In the genomic region with DNA sequence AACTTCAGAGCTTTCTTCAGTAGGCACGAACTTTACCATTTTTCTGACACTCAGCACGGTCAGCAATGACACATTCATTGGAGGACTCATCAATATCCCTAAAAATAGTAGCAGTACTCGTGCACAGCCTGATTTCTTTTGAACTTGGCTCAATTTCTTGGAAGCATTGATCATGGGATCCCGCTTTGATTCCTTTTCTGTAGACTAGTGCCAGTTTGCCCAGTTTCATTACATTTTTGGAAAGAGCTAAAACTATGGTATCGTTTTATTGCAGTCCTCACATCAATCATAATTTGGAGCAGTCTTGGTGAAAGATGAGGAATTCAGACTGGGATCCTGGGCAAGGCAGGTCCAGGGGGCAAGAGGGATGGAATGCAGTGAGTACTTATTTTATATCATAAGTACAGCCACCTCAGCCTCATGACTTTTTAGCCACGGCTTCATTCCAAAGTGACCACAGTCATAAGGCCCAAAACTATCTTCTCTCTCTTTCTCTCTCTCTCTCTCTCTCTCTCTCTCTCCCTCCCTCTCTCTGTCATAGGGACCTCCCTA, we compare ENCODE assay signal across 11 cellular contexts.
DNase-seq lines count a peak whose midpoint lies in the region; ATAC-seq and TF ChIP-seq lines count a peak whose summit lies in the region.
"Had no signal": no experiment of that assay in that cellular context is flagged by ENCODE, and none has a peak within 500 bp of the region (broad histone marks: within the 10 kb centered on the region; RNA-seq: fewer than 3 reads in every experiment).

No MANE protein-coding gene starts in this region.

- no peak overlapping the region for H3K4me3 Mint-ChIP-seq in nephron progenitor cell
- H3K4me3 Mint-ChIP-seq in activated T-cell treated with anti-CD3 and anti-CD28 coated beads, Interleukin-2, amount 50 U/mL, for 4 hours = no peak overlapping the region

- peak; percentile 78 for DNase-seq in ELR (ENCODE audit: low read depth)
- DNase-seq in glomerular visceral epithelial cell (ENCODE audit: extremely low spot score) = peak; percentile 80
- DNase-seq in BE2C = no peak
- DNase-seq in nephron progenitor cell = no peak
- DNase-seq in activated T-cell treated with anti-CD3 and anti-CD28 coated beads, Interleukin-2, amount 50 U/mL, for 4 hours = no peak
- DNase-seq: activated CD4-positive, alpha-beta T cell treated with anti-CD3 and anti-CD28 coated beads, Interleukin-2, amount 50 U/mL, for 4 hours; DMS53; NCI-H2171 treated with DMSO at 0.1 percent for 48 hours had no signal

- H3K27ac Mint-ChIP-seq in nephron progenitor cell = no peak overlapping the region

- H3K4me1 Mint-ChIP-seq in nephron progenitor cell = peaks cover 45% of the 10 kb centered on the region
- H3K4me1 Mint-ChIP-seq in activated T-cell treated with anti-CD3 and anti-CD28 coated beads, Interleukin-2, amount 50 U/mL, for 4 hours (ENCODE audit: low read depth) = no peaks in the 10 kb centered on the region

- no peak overlapping the region for H3K9ac ChIP-seq in skeletal muscle tissue (ENCODE audit: low read depth in 1 of 3, low read length in 3 of 3)

- H3K36me3 Mint-ChIP-seq in nephron progenitor cell (ENCODE audit: low read depth) = peaks cover 73% of the 10 kb centered on the region
- peaks cover 37% of the 10 kb centered on the region for H3K36me3 Mint-ChIP-seq in activated T-cell treated with anti-CD3 and anti-CD28 coated beads, Interleukin-2, amount 50 U/mL, for 4 hours (ENCODE audit: insufficient read depth)

- ATAC-seq in SK-N-SH treated with all-trans-retinoic acid at 6 μM for 48 hours (peak; percentile 19), GM19455 (IDR thresholded peaks at IDR 0.05; ENCODE audit: unreplicated experiment) (no peak)
- no peak for ATAC-seq in activated T-cell treated with anti-CD3 and anti-CD28 coated beads, Interleukin-2, amount 50 U/mL, for 4 hours

- H3K27me3 Mint-ChIP-seq in nephron progenitor cell (ENCODE audit: low read depth, poor library complexity) = peaks cover 2% of the 10 kb centered on the region
- H3K27me3 Mint-ChIP-seq in activated T-cell treated with anti-CD3 and anti-CD28 coated beads, Interleukin-2, amount 50 U/mL, for 4 hours (ENCODE audit: low read depth) = no peaks in the 10 kb centered on the region

- H3K27ac ChIP-seq in skeletal muscle tissue (ENCODE audit: low read depth, low read length) = peak overlapping the region; percentile 66

- H3K4me1 ChIP-seq in skeletal muscle tissue (ENCODE audit: control insufficient read depth in 3 of 3, insufficient read depth in 3 of 3, low read length in 3 of 3) (peaks cover 6 to 15% (median 15%) of the 10 kb centered on the region in 3 donors), BE2C (peaks cover 7% of the 10 kb centered on the region; the same call in 1 of the 2 replicates)

- H3K9me3 ChIP-seq in skeletal muscle tissue (ENCODE audit: control insufficient read depth in 3 of 3, low read length in 3 of 3) = no peaks in the 10 kb centered on the region
- no peaks in the 10 kb centered on the region for H3K9me3 ChIP-seq in BE2C

- TF ChIP-seq CTCF in BE2C (IDR thresholded peaks at IDR 0.05; ENCODE audit: low read depth, low read length) (no peak), nephron progenitor cell (IDR thresholded peaks at IDR 0.05) (no peak)

- H3K4me3 ChIP-seq in skeletal muscle tissue (ENCODE audit: low read length in 3 of 3) (no peak overlapping the region), BE2C (ENCODE audit: low read depth, low read length) (no peak overlapping the region)

- H3K36me3 ChIP-seq in skeletal muscle tissue (ENCODE audit: control insufficient read depth in 3 of 3, insufficient read depth in 3 of 3, low read length in 3 of 3) = no peaks in the 10 kb centered on the region
- H3K36me3 ChIP-seq in BE2C = no peaks in the 10 kb centered on the region; the same call in 1 of the 2 replicates

- peaks cover 44% of the 10 kb centered on the region for H3K9me3 Mint-ChIP-seq in nephron progenitor cell
- H3K9me3 Mint-ChIP-seq in activated T-cell treated with anti-CD3 and anti-CD28 coated beads, Interleukin-2, amount 50 U/mL, for 4 hours = peaks cover 4% of the 10 kb centered on the region

- H3K27me3 ChIP-seq in skeletal muscle tissue (ENCODE audit: control insufficient read depth in 3 of 3, insufficient read depth in 3 of 3, low read length in 3 of 3) = no peaks in the 10 kb centered on the region
- no peaks in the 10 kb centered on the region for H3K27me3 ChIP-seq in BE2C

TF ChIP-seq in SK-N-SH treated with all-trans-retinoic acid at 6 μM for 48 hours, 23 proteins besides CTCF, POLR2A, EP300 and RAD21:
- TF ChIP-seq ISL1 (CRISPR knock-in tag; IDR thresholded peaks at IDR 0.05) (peak; percentile 50; the same call in 1 of the 2 replicates), TOX (CRISPR knock-in tag; IDR thresholded peaks at IDR 0.05; ENCODE audit: borderline replicate concordance) (0 out of 2 replicates have a peak, but pooled peaks have one; percentile 23), ZC3H10 (CRISPR knock-in tag; IDR thresholded peaks at IDR 0.05) (0 out of 2 replicates have a peak, but pooled peaks have one; percentile 2), BACH2 (CRISPR knock-in tag; IDR thresholded peaks at IDR 0.05; ENCODE audit: borderline replicate concordance) (no peak), PPARA (CRISPR knock-in tag; IDR thresholded peaks at IDR 0.05; ENCODE audit: borderline replicate concordance) (no peak), ZFP3 (CRISPR knock-in tag; IDR thresholded peaks at IDR 0.05) (peak; percentile 44; the same call in 1 of the 2 replicates)
- TF ChIP-seq, protein P1, sequence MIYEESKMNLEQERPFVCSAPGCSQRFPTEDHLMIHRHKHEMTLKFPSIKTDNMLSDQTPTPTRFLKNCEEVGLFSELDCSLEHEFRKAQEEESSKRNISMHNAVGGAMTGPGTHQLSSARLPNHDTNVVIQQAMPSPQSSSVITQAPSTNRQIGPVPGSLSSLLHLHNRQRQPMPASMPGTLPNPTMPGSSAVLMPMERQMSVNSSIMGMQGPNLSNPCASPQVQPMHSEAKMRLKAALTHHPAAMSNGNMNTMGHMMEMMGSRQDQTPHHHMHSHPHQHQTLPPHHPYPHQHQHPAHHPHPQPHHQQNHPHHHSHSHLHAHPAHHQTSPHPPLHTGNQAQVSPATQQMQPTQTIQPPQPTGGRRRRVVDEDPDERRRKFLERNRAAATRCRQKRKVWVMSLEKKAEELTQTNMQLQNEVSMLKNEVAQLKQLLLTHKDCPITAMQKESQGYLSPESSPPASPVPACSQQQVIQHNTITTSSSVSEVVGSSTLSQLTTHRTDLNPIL (CRISPR knock-in tag; IDR thresholded peaks at IDR 0.05; ENCODE audit: low read depth) = no peak

Comparison
In these comparisons a context has a peak if more than half of its experiments do, and no peak if none do; other contexts are left out.
1. DNase-seq: peak in ELR (single experiment) and glomerular visceral epithelial cell (single experiment); none in BE2C (single experiment), nephron progenitor cell (single experiment) and activated T-cell treated with anti-CD3 and anti-CD28 coated beads, Interleukin-2, amount 50 U/mL, for 4 hours (single experiment).